In genomic region chr1:26335774-26336476, GRCh38 we compare ENCODE assay signal across 1 cellular context.
TF ChIP-seq lines count a peak whose summit lies in the region.

No MANE protein-coding gene starts in this region.

TF ChIP-seq in IMR-90, 13 proteins besides CTCF, POLR2A, EP300 and RAD21 (continued from another document):
- TF ChIP-seq ELK1 (IDR thresholded peaks at IDR 0.05; ENCODE audit: borderline replicate concordance, low read depth, low read length), result no peak
